10 cellular contexts compared by ENCODE assay signal in the genomic region with DNA sequence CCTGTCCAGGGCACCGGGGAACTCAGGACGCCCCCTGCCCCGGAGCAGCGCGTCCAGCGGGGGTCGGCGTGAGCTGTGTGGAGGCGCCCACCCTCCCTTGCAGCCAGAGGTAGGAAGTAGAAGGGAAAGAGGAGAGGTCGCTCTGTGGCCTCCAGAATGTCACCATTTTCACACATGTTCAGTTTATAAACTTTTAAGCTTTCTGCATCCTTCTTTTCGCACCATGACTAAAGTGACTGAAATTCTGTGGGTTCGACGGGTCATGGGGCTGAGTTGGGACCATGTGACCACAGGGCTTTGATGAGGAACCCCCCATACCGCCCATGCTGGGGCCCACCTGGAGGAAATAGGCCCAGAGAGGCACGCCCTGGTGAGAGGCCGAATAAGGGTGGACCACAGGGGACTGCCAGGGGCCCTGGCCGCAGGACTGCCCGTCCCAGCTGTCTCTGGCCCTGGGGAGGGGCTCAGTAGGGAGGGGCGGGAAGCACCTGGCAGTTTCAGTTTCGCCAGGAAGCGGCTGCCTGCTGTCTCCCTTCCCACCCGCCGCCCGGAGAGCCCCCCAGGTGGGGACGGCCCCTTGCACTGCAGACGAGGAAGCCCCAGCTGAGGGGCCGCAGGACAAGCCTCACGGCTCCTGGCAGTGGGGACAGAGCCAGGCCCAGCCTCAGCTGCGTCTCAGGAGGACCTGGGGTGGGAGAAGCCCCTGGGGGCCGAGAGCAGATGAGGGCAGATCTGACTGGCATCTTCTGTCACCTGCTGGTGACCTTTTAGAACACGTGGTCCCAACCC. TPM values are rescaled to one million over a fixed set of nuclear protein-coding genes. Genes with fewer than 3 reads are reported as not detected.
DNase-seq lines count a peak whose midpoint lies in the region; ATAC-seq and TF ChIP-seq lines count a peak whose summit lies in the region.
"Had no signal": no experiment of that assay in that cellular context is flagged by ENCODE, and none has a peak within 500 bp of the region (broad histone marks: within the 10 kb centered on the region; RNA-seq: fewer than 3 reads in every experiment).

No MANE protein-coding gene starts in this region.

- peak overlapping the region; percentile 62 for H3K4me2 ChIP-seq in OCI-LY3 (ENCODE audit: low read length)

- H3K27me3 ChIP-seq in OCI-LY3 (ENCODE audit: low read depth, low read length), result no peaks in the 10 kb centered on the region

- peak overlapping the region; percentile 47; the same call in 1 of the 2 replicates for H3K4me3 ChIP-seq in OCI-LY3 (ENCODE audit: low read length)

- no peak for DNase-seq in activated CD8-positive, alpha-beta memory T cell treated with anti-CD3 and anti-CD28 coated beads, Interleukin-2, amount 10 ng/mL, durations not matched to agents 7 days and 5 days
- DNase-seq in activated CD8-positive, alpha-beta memory T cell treated with anti-CD3 and anti-CD28 coated beads, Interleukin-2, amount 50 U/mL, for 4 hours, result no peak
- peak; percentile 51 for DNase-seq in stimulated activated naive CD8-positive, alpha-beta T cell treated with anti-CD3 and anti-CD28 coated beads, Interleukin-15, Interleukin-2, amounts not matched to agents 100 U/mL and 50 U/mL, for 24 hours
- DNase-seq in KG1 (lab: John Stamatoyannopoulos, UW) (no peak), NCI-H1092 treated with DMSO at 0.1 percent for 48 hours (lab: John Stamatoyannopoulos, UW) (no peak)

- no peak overlapping the region for H2AFZ ChIP-seq in OCI-LY3 (ENCODE audit: low read depth, low read length)

- H3K4me3 Mint-ChIP-seq in activated CD8-positive, alpha-beta memory T cell treated with anti-CD3 and anti-CD28 coated beads, Interleukin-2, amount 10 ng/mL, durations not matched to agents 7 days and 5 days, result no peak overlapping the region
- H3K4me3 Mint-ChIP-seq: nephron had no signal

- H3K27ac Mint-ChIP-seq in activated CD8-positive, alpha-beta memory T cell treated with anti-CD3 and anti-CD28 coated beads, Interleukin-2, amount 10 ng/mL, durations not matched to agents 7 days and 5 days, result no peak overlapping the region
- H3K27ac Mint-ChIP-seq: nephron had no signal

- peaks cover 21% of the 10 kb centered on the region; the same call in 1 of the 2 replicates for H3K79me2 ChIP-seq in OCI-LY3 (ENCODE audit: low read length)

- H3K9ac ChIP-seq in OCI-LY3 (ENCODE audit: low read length), result peak overlapping the region; percentile 92; the same call in 1 of the 2 replicates

- TF ChIP-seq CTCF in OCI-LY3 (IDR thresholded peaks at IDR 0.05; ENCODE audit: low read depth, low read length), result no peak

- H3K9me3 Mint-ChIP-seq in activated CD8-positive, alpha-beta memory T cell treated with anti-CD3 and anti-CD28 coated beads, Interleukin-2, amount 10 ng/mL, durations not matched to agents 7 days and 5 days (ENCODE audit: low read depth), result no peaks in the 10 kb centered on the region
- H3K9me3 Mint-ChIP-seq: nephron had no signal

- peak overlapping the region; percentile 91 for H3K27ac ChIP-seq in OCI-LY3 (ENCODE audit: low read length)

- peaks cover 72% of the 10 kb centered on the region for H3K4me1 ChIP-seq in OCI-LY3 (ENCODE audit: low read length)

- H3K4me1 Mint-ChIP-seq in activated CD8-positive, alpha-beta memory T cell treated with anti-CD3 and anti-CD28 coated beads, Interleukin-2, amount 10 ng/mL, durations not matched to agents 7 days and 5 days, result peaks cover 6% of the 10 kb centered on the region

- H3K9me3 ChIP-seq in OCI-LY3 (ENCODE audit: insufficient read depth, low read length), result no peaks in the 10 kb centered on the region

- H4K20me1 ChIP-seq in OCI-LY3 (ENCODE audit: insufficient read depth, low read length), result no peaks in the 10 kb centered on the region

- H3K36me3 Mint-ChIP-seq in activated CD8-positive, alpha-beta memory T cell treated with anti-CD3 and anti-CD28 coated beads, Interleukin-2, amount 10 ng/mL, durations not matched to agents 7 days and 5 days, result no peaks in the 10 kb centered on the region

- peaks cover 17% of the 10 kb centered on the region for H3K36me3 ChIP-seq in OCI-LY3 (replicated peaks; ENCODE audit: low read depth, low read length)

- CTCF ChIA-PET in activated CD8-positive, alpha-beta memory T cell treated with anti-CD3 and anti-CD28 coated beads, Interleukin-2, amount 10 ng/mL, durations not matched to agents 7 days and 5 days (lab: Charles Lee), result interaction anchor here (0.8 to 1.3 kb wide), 2 partner anchors 10 to 11 kb away, joined by 3 read pairs; no protein-coding TSS in a partner anchor

- H3K27me3 Mint-ChIP-seq in activated CD8-positive, alpha-beta memory T cell treated with anti-CD3 and anti-CD28 coated beads, Interleukin-2, amount 10 ng/mL, durations not matched to agents 7 days and 5 days, result peaks cover 27% of the 10 kb centered on the region

- peak; percentile 22 for ATAC-seq in activated CD8-positive, alpha-beta memory T cell treated with anti-CD3 and anti-CD28 coated beads, Interleukin-2, amount 10 ng/mL, durations not matched to agents 7 days and 5 days
- ATAC-seq in HG02642 (IDR thresholded peaks at IDR 0.05; ENCODE audit: poor library complexity, unreplicated experiment) (peak; percentile 66), GM19328 (IDR thresholded peaks at IDR 0.05; ENCODE audit: unreplicated experiment) (no peak)
- peak; percentile 53 for ATAC-seq in stimulated activated naive CD8-positive, alpha-beta T cell treated with anti-CD3 and anti-CD28 coated beads, Interleukin-15, Interleukin-2, amounts not matched to agents 100 U/mL and 50 U/mL, for 24 hours

RNA-seq across cellular contexts. Expression of gene CBFA2T3, which starts 9.0 kb away (rescaled TPM):
- under 1 TPM in 1 of 2 experiments, not detected in 1; 0.21 TPM for total RNA-seq in activated CD8-positive, alpha-beta memory T cell treated with anti-CD3 and anti-CD28 coated beads, Interleukin-2, amount 10 ng/mL, durations not matched to agents 7 days and 5 days
- total RNA-seq: endothelial cell of umbilical vein had no signal
